1 cellular context compared by ENCODE assay signal in the genomic region with DNA sequence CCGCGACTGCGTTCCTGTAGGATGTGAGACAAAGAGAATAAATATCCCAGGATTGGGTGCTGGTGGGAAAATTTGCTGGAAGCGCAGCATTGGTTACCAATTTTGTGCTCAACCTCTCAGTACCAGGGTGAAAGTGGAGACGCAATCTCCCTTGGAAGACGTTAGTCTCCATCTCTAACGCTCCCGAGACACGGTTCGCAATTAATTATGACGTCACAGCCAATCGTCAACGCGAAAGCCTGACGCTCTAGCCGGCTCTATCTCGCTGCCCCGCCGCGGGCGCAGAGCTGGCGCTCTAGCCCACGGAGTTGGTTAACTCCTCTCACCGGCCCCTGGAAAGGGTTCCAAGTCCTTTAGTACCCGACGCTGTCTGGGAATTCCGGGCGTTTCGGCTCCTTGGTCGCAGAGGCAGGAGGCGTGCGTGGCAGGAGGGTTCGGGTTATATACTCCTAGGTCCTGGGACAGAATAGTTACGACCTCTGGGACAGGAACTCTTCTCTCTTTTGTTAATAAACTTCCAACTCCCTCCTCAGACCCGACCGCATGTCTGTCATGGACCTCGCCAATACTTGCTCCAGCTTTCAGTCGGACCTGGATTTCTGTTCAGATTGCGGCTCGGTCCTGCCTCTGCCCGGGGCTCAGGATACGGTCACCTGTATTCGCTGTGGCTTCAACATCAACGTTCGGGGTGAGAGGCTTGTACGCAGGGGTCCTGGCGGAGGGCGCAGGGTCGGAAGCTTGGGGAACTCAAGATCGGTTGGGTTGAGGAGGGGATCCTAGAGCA.
TF ChIP-seq lines count a peak whose summit lies in the region.

A gene with protein sequence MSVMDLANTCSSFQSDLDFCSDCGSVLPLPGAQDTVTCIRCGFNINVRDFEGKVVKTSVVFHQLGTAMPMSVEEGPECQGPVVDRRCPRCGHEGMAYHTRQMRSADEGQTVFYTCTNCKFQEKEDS (plus strand): TSS at position 284 of the 784 bp plus-strand sequence. CDS start 260 bp downstream, at position 544.

TF ChIP-seq in K562, 482 proteins besides CTCF, POLR2A, EP300 and RAD21 (continued from another document and continues in another):
- TF ChIP-seq, protein P1, sequence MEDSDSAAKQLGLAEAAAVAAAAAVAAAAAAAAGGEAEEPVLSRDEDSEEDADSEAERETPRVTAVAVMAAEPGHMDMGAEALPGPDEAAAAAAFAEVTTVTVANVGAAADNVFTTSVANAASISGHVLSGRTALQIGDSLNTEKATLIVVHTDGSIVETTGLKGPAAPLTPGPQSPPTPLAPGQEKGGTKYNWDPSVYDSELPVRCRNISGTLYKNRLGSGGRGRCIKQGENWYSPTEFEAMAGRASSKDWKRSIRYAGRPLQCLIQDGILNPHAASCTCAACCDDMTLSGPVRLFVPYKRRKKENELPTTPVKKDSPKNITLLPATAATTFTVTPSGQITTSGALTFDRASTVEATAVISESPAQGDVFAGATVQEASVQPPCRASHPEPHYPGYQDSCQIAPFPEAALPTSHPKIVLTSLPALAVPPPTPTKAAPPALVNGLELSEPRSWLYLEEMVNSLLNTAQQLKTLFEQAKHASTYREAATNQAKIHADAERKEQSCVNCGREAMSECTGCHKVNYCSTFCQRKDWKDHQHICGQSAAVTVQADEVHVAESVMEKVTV (CRISPR knock-in tag; IDR thresholded peaks at IDR 0.05): no peak
- TF ChIP-seq ZNF140 (CRISPR knock-in tag; IDR thresholded peaks at IDR 0.05): no peak
- TF ChIP-seq DMBX1 (CRISPR knock-in tag; IDR thresholded peaks at IDR 0.05; ENCODE audit: borderline replicate concordance): no peak
- TF ChIP-seq, protein P2, sequence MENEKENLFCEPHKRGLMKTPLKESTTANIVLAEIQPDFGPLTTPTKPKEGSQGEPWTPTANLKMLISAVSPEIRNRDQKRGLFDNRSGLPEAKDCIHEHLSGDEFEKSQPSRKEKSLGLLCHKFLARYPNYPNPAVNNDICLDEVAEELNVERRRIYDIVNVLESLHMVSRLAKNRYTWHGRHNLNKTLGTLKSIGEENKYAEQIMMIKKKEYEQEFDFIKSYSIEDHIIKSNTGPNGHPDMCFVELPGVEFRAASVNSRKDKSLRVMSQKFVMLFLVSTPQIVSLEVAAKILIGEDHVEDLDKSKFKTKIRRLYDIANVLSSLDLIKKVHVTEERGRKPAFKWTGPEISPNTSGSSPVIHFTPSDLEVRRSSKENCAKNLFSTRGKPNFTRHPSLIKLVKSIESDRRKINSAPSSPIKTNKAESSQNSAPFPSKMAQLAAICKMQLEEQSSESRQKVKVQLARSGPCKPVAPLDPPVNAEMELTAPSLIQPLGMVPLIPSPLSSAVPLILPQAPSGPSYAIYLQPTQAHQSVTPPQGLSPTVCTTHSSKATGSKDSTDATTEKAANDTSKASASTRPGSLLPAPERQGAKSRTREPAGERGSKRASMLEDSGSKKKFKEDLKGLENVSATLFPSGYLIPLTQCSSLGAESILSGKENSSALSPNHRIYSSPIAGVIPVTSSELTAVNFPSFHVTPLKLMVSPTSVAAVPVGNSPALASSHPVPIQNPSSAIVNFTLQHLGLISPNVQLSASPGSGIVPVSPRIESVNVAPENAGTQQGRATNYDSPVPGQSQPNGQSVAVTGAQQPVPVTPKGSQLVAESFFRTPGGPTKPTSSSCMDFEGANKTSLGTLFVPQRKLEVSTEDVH (IDR thresholded peaks at IDR 0.05; ENCODE audit: low read depth, partially characterized antibody): peak; percentile 82
- TF ChIP-seq NELFE (IDR thresholded peaks at IDR 0.05; ENCODE audit: insufficient read depth, insufficient read length): peak; percentile 11
- peak; percentile 15 for TF ChIP-seq RBM39 (optimal IDR thresholded peaks at IDR 0.05; ENCODE audit: low read depth, low read length)
- TF ChIP-seq, protein P3, sequence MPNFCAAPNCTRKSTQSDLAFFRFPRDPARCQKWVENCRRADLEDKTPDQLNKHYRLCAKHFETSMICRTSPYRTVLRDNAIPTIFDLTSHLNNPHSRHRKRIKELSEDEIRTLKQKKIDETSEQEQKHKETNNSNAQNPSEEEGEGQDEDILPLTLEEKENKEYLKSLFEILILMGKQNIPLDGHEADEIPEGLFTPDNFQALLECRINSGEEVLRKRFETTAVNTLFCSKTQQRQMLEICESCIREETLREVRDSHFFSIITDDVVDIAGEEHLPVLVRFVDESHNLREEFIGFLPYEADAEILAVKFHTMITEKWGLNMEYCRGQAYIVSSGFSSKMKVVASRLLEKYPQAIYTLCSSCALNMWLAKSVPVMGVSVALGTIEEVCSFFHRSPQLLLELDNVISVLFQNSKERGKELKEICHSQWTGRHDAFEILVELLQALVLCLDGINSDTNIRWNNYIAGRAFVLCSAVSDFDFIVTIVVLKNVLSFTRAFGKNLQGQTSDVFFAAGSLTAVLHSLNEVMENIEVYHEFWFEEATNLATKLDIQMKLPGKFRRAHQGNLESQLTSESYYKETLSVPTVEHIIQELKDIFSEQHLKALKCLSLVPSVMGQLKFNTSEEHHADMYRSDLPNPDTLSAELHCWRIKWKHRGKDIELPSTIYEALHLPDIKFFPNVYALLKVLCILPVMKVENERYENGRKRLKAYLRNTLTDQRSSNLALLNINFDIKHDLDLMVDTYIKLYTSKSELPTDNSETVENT (CRISPR knock-in tag; IDR thresholded peaks at IDR 0.05): peak; percentile 98
- no peak for TF ChIP-seq MYNN (IDR thresholded peaks at IDR 0.05)
- no peak for TF ChIP-seq MYNN (CRISPR knock-in tag; IDR thresholded peaks at IDR 0.05)
- TF ChIP-seq, protein P4, sequence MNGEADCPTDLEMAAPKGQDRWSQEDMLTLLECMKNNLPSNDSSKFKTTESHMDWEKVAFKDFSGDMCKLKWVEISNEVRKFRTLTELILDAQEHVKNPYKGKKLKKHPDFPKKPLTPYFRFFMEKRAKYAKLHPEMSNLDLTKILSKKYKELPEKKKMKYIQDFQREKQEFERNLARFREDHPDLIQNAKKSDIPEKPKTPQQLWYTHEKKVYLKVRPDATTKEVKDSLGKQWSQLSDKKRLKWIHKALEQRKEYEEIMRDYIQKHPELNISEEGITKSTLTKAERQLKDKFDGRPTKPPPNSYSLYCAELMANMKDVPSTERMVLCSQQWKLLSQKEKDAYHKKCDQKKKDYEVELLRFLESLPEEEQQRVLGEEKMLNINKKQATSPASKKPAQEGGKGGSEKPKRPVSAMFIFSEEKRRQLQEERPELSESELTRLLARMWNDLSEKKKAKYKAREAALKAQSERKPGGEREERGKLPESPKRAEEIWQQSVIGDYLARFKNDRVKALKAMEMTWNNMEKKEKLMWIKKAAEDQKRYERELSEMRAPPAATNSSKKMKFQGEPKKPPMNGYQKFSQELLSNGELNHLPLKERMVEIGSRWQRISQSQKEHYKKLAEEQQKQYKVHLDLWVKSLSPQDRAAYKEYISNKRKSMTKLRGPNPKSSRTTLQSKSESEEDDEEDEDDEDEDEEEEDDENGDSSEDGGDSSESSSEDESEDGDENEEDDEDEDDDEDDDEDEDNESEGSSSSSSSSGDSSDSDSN (IDR thresholded peaks at IDR 0.05; ENCODE audit: borderline replicate concordance in 1 of 2, low read depth in 2 of 2, low read length in 2 of 2): 0 out of 4 replicates have a peak, but pooled peaks of 1 of the 2 experiments have one; percentile 12
- no peak for TF ChIP-seq TARDBP (IDR thresholded peaks at IDR 0.05)
- peak; percentile 30; the same call in 1 of the 2 replicates for TF ChIP-seq BACH1 (tag; IDR thresholded peaks at IDR 0.05)
- TF ChIP-seq, protein P5, sequence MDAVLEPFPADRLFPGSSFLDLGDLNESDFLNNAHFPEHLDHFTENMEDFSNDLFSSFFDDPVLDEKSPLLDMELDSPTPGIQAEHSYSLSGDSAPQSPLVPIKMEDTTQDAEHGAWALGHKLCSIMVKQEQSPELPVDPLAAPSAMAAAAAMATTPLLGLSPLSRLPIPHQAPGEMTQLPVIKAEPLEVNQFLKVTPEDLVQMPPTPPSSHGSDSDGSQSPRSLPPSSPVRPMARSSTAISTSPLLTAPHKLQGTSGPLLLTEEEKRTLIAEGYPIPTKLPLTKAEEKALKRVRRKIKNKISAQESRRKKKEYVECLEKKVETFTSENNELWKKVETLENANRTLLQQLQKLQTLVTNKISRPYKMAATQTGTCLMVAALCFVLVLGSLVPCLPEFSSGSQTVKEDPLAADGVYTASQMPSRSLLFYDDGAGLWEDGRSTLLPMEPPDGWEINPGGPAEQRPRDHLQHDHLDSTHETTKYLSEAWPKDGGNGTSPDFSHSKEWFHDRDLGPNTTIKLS (IDR thresholded peaks at IDR 0.05; ENCODE audit: borderline replicate concordance, low read depth): peak; percentile 90; the same call in 1 of the 2 replicates
- no peak for TF ChIP-seq PTTG1 (tag; IDR thresholded peaks at IDR 0.05; ENCODE audit: low read depth)
- TF ChIP-seq PTRF (tag; IDR thresholded peaks at IDR 0.05): no peak
- TF ChIP-seq, protein P6, sequence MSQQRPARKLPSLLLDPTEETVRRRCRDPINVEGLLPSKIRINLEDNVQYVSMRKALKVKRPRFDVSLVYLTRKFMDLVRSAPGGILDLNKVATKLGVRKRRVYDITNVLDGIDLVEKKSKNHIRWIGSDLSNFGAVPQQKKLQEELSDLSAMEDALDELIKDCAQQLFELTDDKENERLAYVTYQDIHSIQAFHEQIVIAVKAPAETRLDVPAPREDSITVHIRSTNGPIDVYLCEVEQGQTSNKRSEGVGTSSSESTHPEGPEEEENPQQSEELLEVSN (IDR thresholded peaks at IDR 0.05; ENCODE audit: borderline replicate concordance in 1 of 2, extremely low read depth in 1 of 2, insufficient read depth in 1 of 2, insufficient read length in 1 of 2, low read depth in 1 of 2, low read length in 1 of 2, poor library complexity in 1 of 2, severe bottlenecking in 1 of 2): peak in 1 of 2 experiments; percentile 55
- TF ChIP-seq MAFK (IDR thresholded peaks at IDR 0.05; ENCODE audit: low read length): no peak
- no peak for TF ChIP-seq ZNF12 (CRISPR knock-in tag; IDR thresholded peaks at IDR 0.05)
- TF ChIP-seq ZC3H8 (IDR thresholded peaks at IDR 0.05): no peak
- TF ChIP-seq CEBPG (CRISPR knock-in tag; IDR thresholded peaks at IDR 0.05): 0 out of 2 replicates have a peak, but pooled peaks have one; percentile 22
- peak; percentile 72 to 90 for TF ChIP-seq CEBPG (tag; conservative IDR thresholded peaks at IDR 0.05 in 1 of 2, IDR thresholded peaks at IDR 0.05 in 1 of 2)
- TF ChIP-seq, protein P7, sequence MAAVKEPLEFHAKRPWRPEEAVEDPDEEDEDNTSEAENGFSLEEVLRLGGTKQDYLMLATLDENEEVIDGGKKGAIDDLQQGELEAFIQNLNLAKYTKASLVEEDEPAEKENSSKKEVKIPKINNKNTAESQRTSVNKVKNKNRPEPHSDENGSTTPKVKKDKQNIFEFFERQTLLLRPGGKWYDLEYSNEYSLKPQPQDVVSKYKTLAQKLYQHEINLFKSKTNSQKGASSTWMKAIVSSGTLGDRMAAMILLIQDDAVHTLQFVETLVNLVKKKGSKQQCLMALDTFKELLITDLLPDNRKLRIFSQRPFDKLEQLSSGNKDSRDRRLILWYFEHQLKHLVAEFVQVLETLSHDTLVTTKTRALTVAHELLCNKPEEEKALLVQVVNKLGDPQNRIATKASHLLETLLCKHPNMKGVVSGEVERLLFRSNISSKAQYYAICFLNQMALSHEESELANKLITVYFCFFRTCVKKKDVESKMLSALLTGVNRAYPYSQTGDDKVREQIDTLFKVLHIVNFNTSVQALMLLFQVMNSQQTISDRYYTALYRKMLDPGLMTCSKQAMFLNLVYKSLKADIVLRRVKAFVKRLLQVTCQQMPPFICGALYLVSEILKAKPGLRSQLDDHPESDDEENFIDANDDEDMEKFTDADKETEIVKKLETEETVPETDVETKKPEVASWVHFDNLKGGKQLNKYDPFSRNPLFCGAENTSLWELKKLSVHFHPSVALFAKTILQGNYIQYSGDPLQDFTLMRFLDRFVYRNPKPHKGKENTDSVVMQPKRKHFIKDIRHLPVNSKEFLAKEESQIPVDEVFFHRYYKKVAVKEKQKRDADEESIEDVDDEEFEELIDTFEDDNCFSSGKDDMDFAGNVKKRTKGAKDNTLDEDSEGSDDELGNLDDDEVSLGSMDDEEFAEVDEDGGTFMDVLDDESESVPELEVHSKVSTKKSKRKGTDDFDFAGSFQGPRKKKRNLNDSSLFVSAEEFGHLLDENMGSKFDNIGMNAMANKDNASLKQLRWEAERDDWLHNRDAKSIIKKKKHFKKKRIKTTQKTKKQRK (IDR thresholded peaks at IDR 0.05; ENCODE audit: borderline replicate concordance, low read depth, low read length): no peak
- no peak for TF ChIP-seq U2AF1 (optimal IDR thresholded peaks at IDR 0.05; ENCODE audit: low read depth, low read length)
